1 cellular context compared by ENCODE assay signal in the genomic region with DNA sequence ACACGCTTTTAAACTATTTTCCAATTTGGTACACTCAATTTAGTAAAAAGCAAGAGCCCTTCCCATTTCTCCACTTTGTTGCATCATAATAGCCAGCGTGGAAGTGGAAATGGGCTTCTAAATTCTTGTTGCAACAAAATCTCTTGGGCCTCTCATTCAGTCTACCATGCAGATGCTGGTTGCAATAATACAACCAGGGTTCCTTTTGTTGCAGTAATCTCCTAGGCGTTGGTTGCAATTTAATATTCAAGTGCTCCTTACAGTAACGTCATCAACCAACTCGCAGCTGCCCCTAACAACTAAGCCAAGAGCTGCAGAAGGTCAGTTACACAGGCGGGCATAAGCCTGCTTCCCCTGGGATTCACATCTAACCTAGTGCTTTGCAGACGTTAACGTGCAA.
TF ChIP-seq lines count a peak whose summit lies in the region.

No MANE protein-coding gene starts in this region.

TF ChIP-seq in K562, 482 proteins besides CTCF, POLR2A, EP300 and RAD21:
- TF ChIP-seq, protein P1, sequence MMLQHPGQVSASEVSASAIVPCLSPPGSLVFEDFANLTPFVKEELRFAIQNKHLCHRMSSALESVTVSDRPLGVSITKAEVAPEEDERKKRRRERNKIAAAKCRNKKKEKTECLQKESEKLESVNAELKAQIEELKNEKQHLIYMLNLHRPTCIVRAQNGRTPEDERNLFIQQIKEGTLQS (IDR thresholded peaks at IDR 0.05), result peak; percentile 32
- TF ChIP-seq, protein P1 (CRISPR knock-in tag; conservative IDR thresholded peaks at IDR 0.05), result no peak
- TF ChIP-seq ZNF696 (CRISPR knock-in tag; conservative IDR thresholded peaks at IDR 0.05) (no peak), NFIC (IDR thresholded peaks at IDR 0.05) (no peak), CEBPB (tag; IDR thresholded peaks at IDR 0.05) (peak; percentile 59), CEBPG (CRISPR knock-in tag; IDR thresholded peaks at IDR 0.05) (no peak; the same call in 1 of the 2 replicates), CEBPG (tag; conservative IDR thresholded peaks at IDR 0.05 in 1 of 2, IDR thresholded peaks at IDR 0.05 in 1 of 2) (peak; percentile 29 to 33; a peak in 2 of 4 replicates)
- TF ChIP-seq, protein P2, sequence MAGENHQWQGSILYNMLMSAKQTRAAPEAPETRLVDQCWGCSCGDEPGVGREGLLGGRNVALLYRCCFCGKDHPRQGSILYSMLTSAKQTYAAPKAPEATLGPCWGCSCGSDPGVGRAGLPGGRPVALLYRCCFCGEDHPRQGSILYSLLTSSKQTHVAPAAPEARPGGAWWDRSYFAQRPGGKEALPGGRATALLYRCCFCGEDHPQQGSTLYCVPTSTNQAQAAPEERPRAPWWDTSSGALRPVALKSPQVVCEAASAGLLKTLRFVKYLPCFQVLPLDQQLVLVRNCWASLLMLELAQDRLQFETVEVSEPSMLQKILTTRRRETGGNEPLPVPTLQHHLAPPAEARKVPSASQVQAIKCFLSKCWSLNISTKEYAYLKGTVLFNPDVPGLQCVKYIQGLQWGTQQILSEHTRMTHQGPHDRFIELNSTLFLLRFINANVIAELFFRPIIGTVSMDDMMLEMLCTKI (IDR thresholded peaks at IDR 0.05; ENCODE audit: partially characterized antibody), result no peak
TF ChIP-seq in K562: peak in this region for 3.
